17 cellular contexts compared by ENCODE assay signal in the genomic region with DNA sequence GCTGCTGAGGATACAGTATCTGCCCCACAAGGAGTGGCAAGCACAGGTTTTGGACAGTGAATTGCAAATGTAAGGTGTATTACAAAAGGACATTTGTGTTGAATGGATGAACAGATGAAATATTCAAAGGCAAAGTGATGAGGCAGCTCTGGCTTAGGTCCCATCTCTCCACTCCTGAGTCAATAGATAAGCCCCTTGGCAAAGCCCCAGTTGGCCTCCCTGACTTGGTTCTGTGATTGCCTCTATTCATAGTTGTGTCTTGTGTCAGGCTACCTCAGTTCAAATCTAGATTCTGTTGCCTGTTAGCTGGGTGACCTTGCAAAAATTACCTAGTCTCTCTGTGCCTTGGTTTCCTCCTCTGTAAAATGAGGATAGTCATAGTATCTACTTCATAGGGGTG. TPM values are rescaled to one million over a fixed set of nuclear protein-coding genes. Genes with fewer than 3 reads are reported as not detected.
DNase-seq lines count a peak whose midpoint lies in the region; ATAC-seq and TF ChIP-seq lines count a peak whose summit lies in the region.
"Had no signal": no experiment of that assay in that cellular context is flagged by ENCODE, and none has a peak within 500 bp of the region (broad histone marks: within the 10 kb centered on the region; RNA-seq: fewer than 3 reads in every experiment).

No MANE protein-coding gene starts in this region.

- H3K9ac ChIP-seq in mesendoderm (ENCODE audit: low read length): no peak overlapping the region

- H4K5ac ChIP-seq in mesendoderm (ENCODE audit: low read length): no peak overlapping the region

- no peak overlapping the region for H3K18ac ChIP-seq in mesendoderm (ENCODE audit: low read length)

- peaks cover 84% of the 10 kb centered on the region for H3K4me1 Mint-ChIP-seq in brain

- no peaks in the 10 kb centered on the region for H3K9me3 Mint-ChIP-seq in brain
- H3K9me3 Mint-ChIP-seq: CD8-positive, alpha-beta T cell had no signal

- CTCF ChIA-PET in RWPE1 (lab: Yijun Ruan, JAX): interaction anchor here (0.5 kb wide), 1 partner anchor 35 kb away, joined by 3 read pairs; no protein-coding TSS in a partner anchor

- H3K4me3 ChIP-seq in mesendoderm (ENCODE audit: low read length) (no peak overlapping the region), tibial artery (no peak overlapping the region)
- H3K4me3 ChIP-seq: lung had no signal

- no peak overlapping the region for H3K4me2 ChIP-seq in mesendoderm (ENCODE audit: low read length)

- H2BK5ac ChIP-seq in mesendoderm (ENCODE audit: low read length): no peak overlapping the region

- H3K36me3 Mint-ChIP-seq in brain: peaks cover 19% of the 10 kb centered on the region

- ATAC-seq in HG03565 (IDR thresholded peaks at IDR 0.05; ENCODE audit: unreplicated experiment): no peak
- ATAC-seq: CD8-positive, alpha-beta T cell; esophagus mucosa had no signal

- H3K79me1 ChIP-seq in mesendoderm (ENCODE audit: low read length): peaks cover 7% of the 10 kb centered on the region

- H3K4ac ChIP-seq in mesendoderm (ENCODE audit: low read depth, low read length): no peak overlapping the region

- peak overlapping the region; percentile 66 for H2AK5ac ChIP-seq in mesendoderm (ENCODE audit: low read length)

- peaks cover 25% of the 10 kb centered on the region for H3K4me1 ChIP-seq in mesendoderm (ENCODE audit: control insufficient read depth, low read depth, low read length)
- peaks cover 9 to 94% (median 92%) of the 10 kb centered on the region in 4 donors for H3K4me1 ChIP-seq in tibial artery

- H3K79me2 ChIP-seq in mesendoderm (ENCODE audit: control insufficient read depth, insufficient read depth, low read length): peaks cover 16% of the 10 kb centered on the region

- peak overlapping the region in 2 of 5 experiments; percentile 24 to 53 for H3K4me3 Mint-ChIP-seq in brain
- H3K4me3 Mint-ChIP-seq: CD8-positive, alpha-beta T cell had no signal

- no peak overlapping the region for H3K56ac ChIP-seq in mesendoderm (ENCODE audit: low read length)

- POLR2A ChIA-PET in RWPE1 (lab: Yijun Ruan, JAX; ENCODE audit: low non-redundant PET): no interaction called here

- H3K27me3 ChIP-seq in mesendoderm (ENCODE audit: insufficient read depth, low read length, poor library complexity) (no peaks in the 10 kb centered on the region), tibial artery (no peaks in the 10 kb centered on the region)

- TF ChIP-seq CTCF in brain (conservative IDR thresholded peaks at IDR 0.05) (no peak), tibial artery (IDR thresholded peaks at IDR 0.05) (no peak), RWPE1 (conservative IDR thresholded peaks at IDR 0.05; ENCODE audit: low read depth) (no peak)

- H3K23ac ChIP-seq in mesendoderm (ENCODE audit: low read length): no peak overlapping the region

- H3K36me3 ChIP-seq in mesendoderm (ENCODE audit: control insufficient read depth, insufficient read depth, low read length) (peaks cover 5% of the 10 kb centered on the region), tibial artery (peaks cover under 1 to 8% (median 8%) of the 10 kb centered on the region in 3 donors)

- H3K27ac ChIP-seq in mesendoderm (ENCODE audit: low read depth, low read length): no peak overlapping the region
- H3K27ac ChIP-seq in tibial artery: peak overlapping the region; percentile 97 to 98
- H3K27ac ChIP-seq in RWPE1: no peak overlapping the region
- H3K27ac ChIP-seq: 22Rv1 had no signal

- intact Hi-C loops in tibial artery (cut with DNase I; ENCODE audit: low total_unique reads): no loop called here

- no peak overlapping the region for H2BK15ac ChIP-seq in mesendoderm (replicated peaks; ENCODE audit: low read depth)

- H2BK120ac ChIP-seq in mesendoderm (ENCODE audit: low read depth, low read length): no peak overlapping the region

- H4K8ac ChIP-seq in mesendoderm (ENCODE audit: low read depth, low read length): no peak overlapping the region

- no peaks in the 10 kb centered on the region for H3K9me3 ChIP-seq in tibial artery

- peak overlapping the region; percentile 81 to 96 (median 92) for H3K27ac Mint-ChIP-seq in brain
- H3K27ac Mint-ChIP-seq: CD8-positive, alpha-beta T cell had no signal

- peak; percentile 39 for DNase-seq in DMS 273 (lab: John Stamatoyannopoulos, UW; ENCODE audit: unreplicated experiment)
- DNase-seq in DMS 273 treated with DMSO at 0.1 percent for 48 hours (lab: John Stamatoyannopoulos, UW): no peak
- no peak for DNase-seq in mesendoderm
- peak in 1 of 2 donors; percentile 58 for DNase-seq in tibial artery
- DNase-seq in RWPE1 (ENCODE audit: low spot score): no peak
- no peak for DNase-seq in activated naive CD4-positive, alpha-beta T cell treated with Interleukin-2 at 50 U/mL for 16 hours
- DNase-seq: activated CD4-positive, alpha-beta T cell treated with anti-CD3 and anti-CD28 coated beads for 1 hour; CD8-positive, alpha-beta T cell; cortex of kidney; NCI-H2227 treated with DMSO at 0.1 percent for 48 hours; nucleus accumbens; T-helper 1 cell had no signal

- no peaks in the 10 kb centered on the region for H3K27me3 Mint-ChIP-seq in brain

RNA-seq across cellular contexts. Expression of gene MFAP4, which starts 1.8 kb away (rescaled TPM):
- 30.0 TPM for polyA plus RNA-seq in brain (ENCODE audit: insufficient read depth, low read depth, low replicate concordance)
- polyA plus RNA-seq in mesendoderm (2013, experiment 1 of 2): 93.5 TPM
- polyA plus RNA-seq in mesendoderm (2013, experiment 2 of 2): 84.3 TPM

RNA-seq across cellular contexts. Expression of gene MAPK7, which starts 10.5 kb away (rescaled TPM):
- 38.3 TPM for polyA plus RNA-seq in brain (ENCODE audit: insufficient read depth, low read depth, low replicate concordance)
- 51.0 TPM for polyA plus RNA-seq in mesendoderm (2013, experiment 1 of 2)
- 48.4 TPM for polyA plus RNA-seq in mesendoderm (2013, experiment 2 of 2)

RNA-seq across cellular contexts. Expression of gene RNF112, which starts 22.2 kb away (rescaled TPM):
- 14.3 TPM for polyA plus RNA-seq in brain (ENCODE audit: insufficient read depth, low read depth, low replicate concordance)
- polyA plus RNA-seq in mesendoderm (2013, experiment 1 of 2): 1.5 TPM
- polyA plus RNA-seq in mesendoderm (2013, experiment 2 of 2): 1.2 TPM

RNA-seq across cellular contexts. Expression of gene B9D1, which starts 26.3 kb away (rescaled TPM):
- 46.8 TPM for polyA plus RNA-seq in brain (ENCODE audit: insufficient read depth, low read depth, low replicate concordance)
- polyA plus RNA-seq in mesendoderm (2013, experiment 1 of 2): 30.4 TPM
- 29.6 TPM for polyA plus RNA-seq in mesendoderm (2013, experiment 2 of 2)

Comparison
In these comparisons a context has a peak if more than half of its experiments do, and no peak if none do; other contexts are left out.
1. H3K27ac ChIP-seq: peak in tibial artery (2 of 2); none in mesendoderm (single experiment) and RWPE1 (single experiment).